ENCODE assay signal across 10 cellular contexts in genomic region chr10:74035324-74035723, GRCh38. TPM values are rescaled to one million over a fixed set of nuclear protein-coding genes. Genes with fewer than 3 reads are reported as not detected.
DNase-seq lines count a peak whose midpoint lies in the region; ATAC-seq and TF ChIP-seq lines count a peak whose summit lies in the region.
"Had no signal": no experiment of that assay in that cellular context is flagged by ENCODE, and none has a peak within 500 bp of the region (broad histone marks: within the 10 kb centered on the region; RNA-seq: fewer than 3 reads in every experiment).

No MANE protein-coding gene starts in this region.

- H3K9ac ChIP-seq in Karpas-422 (ENCODE audit: low read length) = no peak overlapping the region

- no peaks in the 10 kb centered on the region for H3K27me3 ChIP-seq in CD8-positive, alpha-beta T cell (ENCODE audit: insufficient read depth, low read length)
- no peaks in the 10 kb centered on the region for H3K27me3 ChIP-seq in Karpas-422 (ENCODE audit: low read length)
- H3K27me3 ChIP-seq in osteoblast (ENCODE audit: insufficient read depth, low read length) = no peaks in the 10 kb centered on the region
- H3K27me3 ChIP-seq: colonic mucosa had no signal

- peak; percentile 15 for TF ChIP-seq CTCF in CD8-positive, alpha-beta T cell (IDR thresholded peaks at IDR 0.05)
- TF ChIP-seq CTCF in osteoblast (IDR thresholded peaks at IDR 0.05; ENCODE audit: extremely low read depth, low read depth, low read length) = peak; percentile 46
- no peak for TF ChIP-seq CTCF in omental fat pad (IDR thresholded peaks at IDR 0.05)

- H3K9me3 Mint-ChIP-seq in CD8-positive, alpha-beta T cell = no peaks in the 10 kb centered on the region
- H3K9me3 Mint-ChIP-seq in dendritic cell treated with granulocyte-macrophage colony-stimulating factor and Interleukin-4, amounts not matched to agents 40 ng/mL and 50 ng/mL, for 4 days = no peaks in the 10 kb centered on the region

- intact Hi-C loops in CD8-positive, alpha-beta T cell (cut with DNase I, micrococcal nuclease) = loop anchor here in 1 of 2 experiments (1.0 kb wide), 1 partner anchor 149 kb away; no protein-coding TSS in a partner anchor
- intact Hi-C loops in dendritic cell treated with granulocyte-macrophage colony-stimulating factor and Interleukin-4, amounts not matched to agents 40 ng/mL and 50 ng/mL, for 4 days (cut with micrococcal nuclease) = no loop called here

- H3K9me2 ChIP-seq in Karpas-422 (replicated peaks; ENCODE audit: insufficient read depth, low read length) = no peaks in the 10 kb centered on the region

- no peaks in the 10 kb centered on the region for H3K36me3 Mint-ChIP-seq in CD8-positive, alpha-beta T cell
- peaks cover 54% of the 10 kb centered on the region for H3K36me3 Mint-ChIP-seq in dendritic cell treated with granulocyte-macrophage colony-stimulating factor and Interleukin-4, amounts not matched to agents 40 ng/mL and 50 ng/mL, for 4 days (ENCODE audit: low read depth)

- CTCF ChIA-PET in CD8-positive, alpha-beta T cell (lab: Charles Lee) = interaction anchor here (0.6 to 3.3 kb wide), 21 partner anchors 8 to 182 kb away, joined by 3 to 17 read pairs (median 4); no protein-coding TSS in a partner anchor

- H3K27ac ChIP-seq in CD8-positive, alpha-beta T cell (ENCODE audit: low read depth, low read length) = no peak overlapping the region
- H3K27ac ChIP-seq in Karpas-422 (ENCODE audit: low read length) (peak overlapping the region; percentile 44), osteoblast (ENCODE audit: low read depth, low read length) (no peak overlapping the region), caudate nucleus (ENCODE audit: low read depth, low read length) (no peak overlapping the region)
- H3K27ac ChIP-seq: colonic mucosa had no signal

- no peaks in the 10 kb centered on the region for H3K4me1 ChIP-seq in CD8-positive, alpha-beta T cell (ENCODE audit: insufficient read depth, low read length)
- peaks cover 46% of the 10 kb centered on the region for H3K4me1 ChIP-seq in Karpas-422 (ENCODE audit: low read length)
- peaks cover 26% of the 10 kb centered on the region for H3K4me1 ChIP-seq in osteoblast (ENCODE audit: insufficient read depth, low read length)

- H3K9me3 ChIP-seq in CD8-positive, alpha-beta T cell (ENCODE audit: low read length) = no peaks in the 10 kb centered on the region
- H3K9me3 ChIP-seq in Karpas-422 (ENCODE audit: low read length) (no peaks in the 10 kb centered on the region), osteoblast (ENCODE audit: low read depth, low read length) (no peaks in the 10 kb centered on the region)
- H3K9me3 ChIP-seq: colonic mucosa had no signal

- H3K79me2 ChIP-seq in Karpas-422 (ENCODE audit: low read length) (peaks cover 58% of the 10 kb centered on the region), osteoblast (ENCODE audit: insufficient read depth, low read length) (peaks cover 88% of the 10 kb centered on the region)

- peaks cover 22% of the 10 kb centered on the region for H3K4me1 Mint-ChIP-seq in CD8-positive, alpha-beta T cell (ENCODE audit: low read depth)
- H3K4me1 Mint-ChIP-seq in dendritic cell treated with granulocyte-macrophage colony-stimulating factor and Interleukin-4, amounts not matched to agents 40 ng/mL and 50 ng/mL, for 4 days (ENCODE audit: low read depth) = peaks cover 71% of the 10 kb centered on the region

- H2AFZ ChIP-seq in Karpas-422 (ENCODE audit: low read length) = no peak overlapping the region
- no peak overlapping the region for H2AFZ ChIP-seq in osteoblast (ENCODE audit: low read length)

- no peak overlapping the region for H3K4me3 ChIP-seq in CD8-positive, alpha-beta T cell (ENCODE audit: low read depth, low read length)
- H3K4me3 ChIP-seq in Karpas-422 (ENCODE audit: low read length) = no peak overlapping the region
- H3K4me3 ChIP-seq in osteoblast (ENCODE audit: insufficient read depth, low read length) = no peak overlapping the region
- H3K4me3 ChIP-seq: colonic mucosa had no signal

- no peak overlapping the region for H3K4me3 Mint-ChIP-seq in CD8-positive, alpha-beta T cell
- H3K4me3 Mint-ChIP-seq in dendritic cell treated with granulocyte-macrophage colony-stimulating factor and Interleukin-4, amounts not matched to agents 40 ng/mL and 50 ng/mL, for 4 days = no peak overlapping the region

- POLR2A ChIA-PET in CD8-positive, alpha-beta T cell (lab: Charles Lee) = interaction anchor here (0.6 kb wide), 1 partner anchor 98 kb away, joined by 3 read pairs; no protein-coding TSS in a partner anchor

- H3K4me2 ChIP-seq in Karpas-422 (ENCODE audit: low read depth, low read length, poor library complexity, severe bottlenecking) (no peak overlapping the region), osteoblast (ENCODE audit: insufficient read depth, low read length) (no peak overlapping the region)

- no peaks in the 10 kb centered on the region for H4K20me1 ChIP-seq in Karpas-422 (ENCODE audit: insufficient read depth, low read depth, low read length)
- peaks cover 58% of the 10 kb centered on the region for H4K20me1 ChIP-seq in osteoblast (ENCODE audit: insufficient read depth, low read length)

- no peak for DNase-seq in CD8-positive, alpha-beta T cell
- DNase-seq in Karpas-422 (peak; percentile 64), osteoblast (ENCODE audit: insufficient read length, low spot score, missing footprints) (no peak), omental fat pad (ENCODE audit: low spot score) (no peak), cerebellar nuclear complex (lab: John Stamatoyannopoulos, UW) (no peak), caudate nucleus (lab: John Stamatoyannopoulos, UW) (no peak), SKM-1 (lab: John Stamatoyannopoulos, UW; ENCODE audit: unreplicated experiment) (no peak)
- DNase-seq: colonic mucosa, NCI-H187 had no signal

- no peaks in the 10 kb centered on the region for H3K27me3 Mint-ChIP-seq in CD8-positive, alpha-beta T cell (ENCODE audit: low read depth)
- no peaks in the 10 kb centered on the region for H3K27me3 Mint-ChIP-seq in dendritic cell treated with granulocyte-macrophage colony-stimulating factor and Interleukin-4, amounts not matched to agents 40 ng/mL and 50 ng/mL, for 4 days

- H3K36me3 ChIP-seq in CD8-positive, alpha-beta T cell (ENCODE audit: insufficient read depth, low read length) = no peaks in the 10 kb centered on the region
- no peaks in the 10 kb centered on the region for H3K36me3 ChIP-seq in Karpas-422 (ENCODE audit: insufficient read depth, low read length)
- peaks cover 16% of the 10 kb centered on the region for H3K36me3 ChIP-seq in osteoblast (ENCODE audit: insufficient read depth, low read length)
- H3K36me3 ChIP-seq: colonic mucosa had no signal

- ATAC-seq in CD8-positive, alpha-beta T cell = no peak
- ATAC-seq in omental fat pad (ENCODE audit: low FRiP score) = no peak

- H3K27ac Mint-ChIP-seq in CD8-positive, alpha-beta T cell = peak overlapping the region; percentile 34
- peak overlapping the region; percentile 38 for H3K27ac Mint-ChIP-seq in dendritic cell treated with granulocyte-macrophage colony-stimulating factor and Interleukin-4, amounts not matched to agents 40 ng/mL and 50 ng/mL, for 4 days

RNA-seq across cellular contexts. Expression of gene VCL, which starts 37.4 kb away (rescaled TPM):
- total RNA-seq in CD8-positive, alpha-beta T cell = 1 to 10 TPM; 6.6 to 9.4 TPM
- 37.6 and 50.5 TPM in 2 replicates for total RNA-seq in Karpas-422 (2014; rRNA removed; shearing (Covaris generic); ENCODE audit: low replicate concordance)
- total RNA-seq in osteoblast (169 and 201 TPM in 2 replicates), omental fat pad (100 to 1,000 TPM in 1 of 4 donors, 10 to 100 TPM in 3; 69.1 to 109 (median 90.1) TPM)

Comparison
In these comparisons a context has a peak if more than half of its experiments do, and no peak if none do; other contexts are left out.
1. CTCF ChIP-seq: peak in CD8-positive, alpha-beta T cell (single experiment) and osteoblast (single experiment); none in omental fat pad (0 of 3).